Comparison of ENCODE assay signal across 1 cellular context in the genomic region with DNA sequence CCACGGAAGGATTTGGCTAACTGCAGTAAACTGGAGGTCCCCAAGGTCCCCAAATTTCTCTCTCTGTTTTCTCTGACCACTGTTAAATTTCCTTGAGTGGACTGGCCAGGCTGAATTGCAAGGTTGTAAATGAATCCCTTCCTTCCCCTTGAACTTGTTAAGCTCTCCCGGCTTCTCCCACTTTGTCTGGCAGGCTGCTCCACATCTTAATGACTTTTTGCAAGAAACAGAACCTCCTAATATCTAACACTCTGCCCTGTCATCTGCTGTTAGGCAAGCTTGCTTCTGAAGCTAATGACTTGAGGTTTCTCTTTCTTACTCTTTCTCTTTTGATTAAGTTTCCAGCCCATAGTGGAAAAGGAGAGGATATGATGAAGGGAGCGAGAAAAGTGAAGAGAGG.
TF ChIP-seq lines count a peak whose summit lies in the region.

No MANE protein-coding gene starts in this region.

TF ChIP-seq in WTC11, 78 proteins besides CTCF, POLR2A, EP300 and RAD21 (continued from another document):
- TF ChIP-seq, protein P1, sequence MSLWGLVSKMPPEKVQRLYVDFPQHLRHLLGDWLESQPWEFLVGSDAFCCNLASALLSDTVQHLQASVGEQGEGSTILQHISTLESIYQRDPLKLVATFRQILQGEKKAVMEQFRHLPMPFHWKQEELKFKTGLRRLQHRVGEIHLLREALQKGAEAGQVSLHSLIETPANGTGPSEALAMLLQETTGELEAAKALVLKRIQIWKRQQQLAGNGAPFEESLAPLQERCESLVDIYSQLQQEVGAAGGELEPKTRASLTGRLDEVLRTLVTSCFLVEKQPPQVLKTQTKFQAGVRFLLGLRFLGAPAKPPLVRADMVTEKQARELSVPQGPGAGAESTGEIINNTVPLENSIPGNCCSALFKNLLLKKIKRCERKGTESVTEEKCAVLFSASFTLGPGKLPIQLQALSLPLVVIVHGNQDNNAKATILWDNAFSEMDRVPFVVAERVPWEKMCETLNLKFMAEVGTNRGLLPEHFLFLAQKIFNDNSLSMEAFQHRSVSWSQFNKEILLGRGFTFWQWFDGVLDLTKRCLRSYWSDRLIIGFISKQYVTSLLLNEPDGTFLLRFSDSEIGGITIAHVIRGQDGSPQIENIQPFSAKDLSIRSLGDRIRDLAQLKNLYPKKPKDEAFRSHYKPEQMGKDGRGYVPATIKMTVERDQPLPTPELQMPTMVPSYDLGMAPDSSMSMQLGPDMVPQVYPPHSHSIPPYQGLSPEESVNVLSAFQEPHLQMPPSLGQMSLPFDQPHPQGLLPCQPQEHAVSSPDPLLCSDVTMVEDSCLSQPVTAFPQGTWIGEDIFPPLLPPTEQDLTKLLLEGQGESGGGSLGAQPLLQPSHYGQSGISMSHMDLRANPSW (CRISPR knock-in tag; conservative IDR thresholded peaks at IDR 0.05; ENCODE audit: low read depth), result no peak
- no peak for TF ChIP-seq TEAD1 (CRISPR knock-in tag; IDR thresholded peaks at IDR 0.05)
- TF ChIP-seq MXD4 (CRISPR knock-in tag; IDR thresholded peaks at IDR 0.05; ENCODE audit: borderline replicate concordance), result no peak
- TF ChIP-seq, protein P2, sequence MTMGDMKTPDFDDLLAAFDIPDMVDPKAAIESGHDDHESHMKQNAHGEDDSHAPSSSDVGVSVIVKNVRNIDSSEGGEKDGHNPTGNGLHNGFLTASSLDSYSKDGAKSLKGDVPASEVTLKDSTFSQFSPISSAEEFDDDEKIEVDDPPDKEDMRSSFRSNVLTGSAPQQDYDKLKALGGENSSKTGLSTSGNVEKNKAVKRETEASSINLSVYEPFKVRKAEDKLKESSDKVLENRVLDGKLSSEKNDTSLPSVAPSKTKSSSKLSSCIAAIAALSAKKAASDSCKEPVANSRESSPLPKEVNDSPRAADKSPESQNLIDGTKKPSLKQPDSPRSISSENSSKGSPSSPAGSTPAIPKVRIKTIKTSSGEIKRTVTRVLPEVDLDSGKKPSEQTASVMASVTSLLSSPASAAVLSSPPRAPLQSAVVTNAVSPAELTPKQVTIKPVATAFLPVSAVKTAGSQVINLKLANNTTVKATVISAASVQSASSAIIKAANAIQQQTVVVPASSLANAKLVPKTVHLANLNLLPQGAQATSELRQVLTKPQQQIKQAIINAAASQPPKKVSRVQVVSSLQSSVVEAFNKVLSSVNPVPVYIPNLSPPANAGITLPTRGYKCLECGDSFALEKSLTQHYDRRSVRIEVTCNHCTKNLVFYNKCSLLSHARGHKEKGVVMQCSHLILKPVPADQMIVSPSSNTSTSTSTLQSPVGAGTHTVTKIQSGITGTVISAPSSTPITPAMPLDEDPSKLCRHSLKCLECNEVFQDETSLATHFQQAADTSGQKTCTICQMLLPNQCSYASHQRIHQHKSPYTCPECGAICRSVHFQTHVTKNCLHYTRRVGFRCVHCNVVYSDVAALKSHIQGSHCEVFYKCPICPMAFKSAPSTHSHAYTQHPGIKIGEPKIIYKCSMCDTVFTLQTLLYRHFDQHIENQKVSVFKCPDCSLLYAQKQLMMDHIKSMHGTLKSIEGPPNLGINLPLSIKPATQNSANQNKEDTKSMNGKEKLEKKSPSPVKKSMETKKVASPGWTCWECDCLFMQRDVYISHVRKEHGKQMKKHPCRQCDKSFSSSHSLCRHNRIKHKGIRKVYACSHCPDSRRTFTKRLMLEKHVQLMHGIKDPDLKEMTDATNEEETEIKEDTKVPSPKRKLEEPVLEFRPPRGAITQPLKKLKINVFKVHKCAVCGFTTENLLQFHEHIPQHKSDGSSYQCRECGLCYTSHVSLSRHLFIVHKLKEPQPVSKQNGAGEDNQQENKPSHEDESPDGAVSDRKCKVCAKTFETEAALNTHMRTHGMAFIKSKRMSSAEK (CRISPR knock-in tag; IDR thresholded peaks at IDR 0.05; ENCODE audit: borderline replicate concordance), result no peak
- TF ChIP-seq IRF2 (CRISPR knock-in tag; IDR thresholded peaks at IDR 0.05; ENCODE audit: borderline replicate concordance, low read depth), result no peak
- no peak for TF ChIP-seq ZNF121 (CRISPR knock-in tag; IDR thresholded peaks at IDR 0.05)
- TF ChIP-seq OVOL2 (CRISPR knock-in tag; IDR thresholded peaks at IDR 0.05; ENCODE audit: borderline replicate concordance), result no peak
- no peak for TF ChIP-seq SMAD4 (CRISPR knock-in tag; IDR thresholded peaks at IDR 0.05)
